ENCODE assay signal across 8 cellular contexts in the genomic region with DNA sequence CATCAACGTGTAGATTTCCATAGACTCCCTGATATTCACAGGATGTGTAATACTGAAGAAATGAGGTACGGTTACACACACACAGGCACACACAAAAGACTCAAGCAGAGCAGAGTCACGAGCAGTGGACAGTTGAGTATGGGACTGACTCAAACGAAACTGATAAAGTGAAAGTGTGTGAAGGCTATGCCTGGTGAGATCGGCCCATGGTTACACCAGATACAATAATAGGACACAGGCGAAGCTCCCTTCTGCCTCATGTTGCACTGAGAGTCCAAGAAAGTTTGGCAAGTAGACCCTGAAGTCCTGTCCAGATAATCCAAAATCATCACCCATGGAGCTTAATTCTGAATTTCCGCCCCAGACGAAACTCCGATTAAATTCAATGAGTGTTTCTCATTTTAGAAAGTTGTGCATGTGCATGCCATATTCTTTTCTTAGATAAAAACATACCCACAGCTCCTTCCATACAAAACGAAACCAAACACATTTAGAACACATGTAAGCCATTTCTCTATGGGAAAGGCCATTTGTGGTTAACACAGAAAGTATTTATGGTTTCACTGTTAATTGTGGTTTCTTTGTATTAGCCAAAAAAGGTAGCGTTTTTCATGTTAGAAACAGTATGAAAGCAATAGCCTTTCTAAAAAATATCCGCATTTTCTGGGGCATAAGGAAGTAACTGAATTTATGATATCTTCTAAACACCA.
DNase-seq lines count a peak whose midpoint lies in the region; ATAC-seq and TF ChIP-seq lines count a peak whose summit lies in the region.

No MANE protein-coding gene starts in this region.

- DNase-seq in GM12865 (ENCODE audit: low read depth) (peak; percentile 86), Karpas-422 (no peak), dorsolateral prefrontal cortex (no peak), iPS-NIHi11 (ENCODE audit: low spot score) (no peak), ecto neural progenitor cell (ENCODE audit: low spot score) (no peak), WERI-Rb-1 (no peak), uterus (no peak)

- TF ChIP-seq POLR2A in uterus (IDR thresholded peaks at IDR 0.05): no peak

- H3K27me3 ChIP-seq in Karpas-422 (ENCODE audit: low read length) (no peaks in the 10 kb centered on the region), dorsolateral prefrontal cortex (peaks cover 0 to 2% (median 0%) of the 10 kb centered on the region in 45 donors), WERI-Rb-1 (ENCODE audit: insufficient read depth, low read depth, severe bottlenecking) (no peaks in the 10 kb centered on the region), uterus (no peaks in the 10 kb centered on the region)

- no peaks in the 10 kb centered on the region for H4K20me1 ChIP-seq in Karpas-422 (ENCODE audit: insufficient read depth, low read depth, low read length)

- intact Hi-C loops in dorsolateral prefrontal cortex (cut with DNase I): loop anchor here (5.0 kb wide), 1 partner anchor 1090 kb away; no protein-coding TSS in a partner anchor
- intact Hi-C loops in uterus (cut with DNase I; ENCODE audit: low total_unique reads): no loop called here

- no peaks in the 10 kb centered on the region for H3K79me2 ChIP-seq in Karpas-422 (ENCODE audit: low read length)

- no peak for TF ChIP-seq CTCF in GM12865 (IDR thresholded peaks at IDR 0.05; ENCODE audit: insufficient read depth, low read depth, low read length, missing control alignments)
- no peak for TF ChIP-seq CTCF in dorsolateral prefrontal cortex (IDR thresholded peaks at IDR 0.05 in 54 of 56, conservative IDR thresholded peaks at IDR 0.05 in 2 of 56; ENCODE audit: low read depth in 1 of 56, partially characterized antibody in 56 of 56)
- no peak for TF ChIP-seq CTCF in WERI-Rb-1 (IDR thresholded peaks at IDR 0.05; ENCODE audit: low read depth, low read length)
- no peak for TF ChIP-seq CTCF in uterus (IDR thresholded peaks at IDR 0.05)

- H3K27ac ChIP-seq in Karpas-422 (ENCODE audit: low read length) (no peak overlapping the region), dorsolateral prefrontal cortex (peak overlapping the region in 42 of 59 donors; percentile 2 to 79 (median 44)), WERI-Rb-1 (no peak overlapping the region), uterus (no peak overlapping the region)

- H3K9me3 ChIP-seq in Karpas-422 (ENCODE audit: low read length): no peaks in the 10 kb centered on the region
- no peaks in the 10 kb centered on the region for H3K9me3 ChIP-seq in WERI-Rb-1 (ENCODE audit: severe bottlenecking)
- H3K9me3 ChIP-seq in uterus: no peaks in the 10 kb centered on the region

- peak; percentile 95 for ATAC-seq in GM21619 (IDR thresholded peaks at IDR 0.05; ENCODE audit: unreplicated experiment)

- H3K4me1 ChIP-seq in Karpas-422 (ENCODE audit: low read length) (peaks cover 20% of the 10 kb centered on the region), uterus (no peaks in the 10 kb centered on the region)

- H3K36me3 ChIP-seq in Karpas-422 (ENCODE audit: insufficient read depth, low read length): no peaks in the 10 kb centered on the region
- H3K36me3 ChIP-seq in WERI-Rb-1: no peaks in the 10 kb centered on the region
- H3K36me3 ChIP-seq in uterus: no peaks in the 10 kb centered on the region

- no peaks in the 10 kb centered on the region for H3K9me2 ChIP-seq in Karpas-422 (replicated peaks; ENCODE audit: insufficient read depth, low read length)

- H3K4me3 ChIP-seq in GM12865 (ENCODE audit: low read depth, low read length) (peak overlapping the region; percentile 1; the same call in 1 of the 2 replicates), Karpas-422 (ENCODE audit: low read length) (peak overlapping the region; percentile 34; the same call in 1 of the 2 replicates), dorsolateral prefrontal cortex (peak overlapping the region in 28 of 59 donors; percentile 1 to 35 (median 17)), WERI-Rb-1 (ENCODE audit: low read depth, low read length) (no peak overlapping the region), uterus (no peak overlapping the region)

- peak overlapping the region; percentile 33; the same call in 1 of the 2 replicates for H2AFZ ChIP-seq in Karpas-422 (ENCODE audit: low read length)

- no peak overlapping the region for H3K9ac ChIP-seq in Karpas-422 (ENCODE audit: low read length)

- peak overlapping the region; percentile 50 for H3K4me2 ChIP-seq in Karpas-422 (ENCODE audit: low read depth, low read length, poor library complexity, severe bottlenecking)

Comparison
In these comparisons a context has a peak if more than half of its experiments do, and no peak if none do; other contexts are left out.
1. H3K4me3 ChIP-seq: peak in GM12865 (single experiment) and Karpas-422 (single experiment); none in WERI-Rb-1 (single experiment) and uterus (0 of 2).
2. H3K27ac ChIP-seq: peak in dorsolateral prefrontal cortex (42 of 59); none in Karpas-422 (single experiment), WERI-Rb-1 (single experiment) and uterus (0 of 2).